Comparison of ENCODE assay signal across 33 cellular contexts in the genomic region with DNA sequence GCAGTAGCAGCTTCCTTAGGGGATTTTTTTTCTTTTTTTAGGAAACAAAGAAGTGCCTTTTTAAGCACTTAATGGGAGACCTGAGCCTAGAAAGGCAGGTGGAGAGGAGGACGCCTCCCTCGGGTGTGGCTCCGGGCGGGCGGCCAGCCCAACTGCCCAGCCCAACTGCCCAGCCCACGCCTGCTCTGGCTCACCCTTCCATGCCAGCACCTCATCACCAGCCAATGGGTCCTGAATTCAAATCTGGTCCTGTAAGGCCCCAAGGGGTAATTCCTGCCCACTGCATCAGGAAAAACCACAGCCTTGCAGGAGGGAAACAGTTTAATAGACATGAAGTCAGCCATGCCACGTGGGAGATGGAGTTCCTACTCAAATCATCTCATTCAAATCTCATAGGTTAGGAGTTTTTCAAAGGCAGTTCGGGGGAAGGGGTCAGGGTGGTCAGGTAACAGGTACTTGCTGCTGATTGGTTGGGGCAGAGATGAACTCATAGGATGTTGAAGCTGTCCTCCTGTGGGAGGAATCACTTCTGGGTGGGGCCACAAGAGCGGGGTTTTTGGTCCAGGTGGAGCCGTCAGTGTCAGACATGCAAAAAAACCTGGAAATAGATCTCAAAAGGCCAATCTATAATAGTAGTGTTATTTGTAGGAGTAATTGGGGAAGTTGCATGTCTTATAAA.
A peak's percentile ranks its signal among the peaks of the same experiment; 100 is the strongest.
DNase-seq lines count a peak whose midpoint lies in the region; ATAC-seq, FAIRE-seq and TF ChIP-seq lines count a peak whose summit lies in the region.
"Had no signal": no experiment of that assay in that cellular context is flagged by ENCODE, and none has a peak within 500 bp of the region (broad histone marks: within the 10 kb centered on the region; RNA-seq: fewer than 3 reads in every experiment).

No MANE protein-coding gene starts in this region.

- intact Hi-C loops in mammary epithelial cell (cut with micrococcal nuclease) = loop anchor here (1.0 kb wide), 1 partner anchor 66 kb away; no protein-coding TSS in a partner anchor
- intact Hi-C loops in upper lobe of right lung (cut with DNase I) = no loop called here
- intact Hi-C loops in activated CD4-positive, alpha-beta T cell treated with anti-CD3 and anti-CD28 coated beads for 36 hours (cut with DNase I, micrococcal nuclease) = no loop called here

- no peaks in the 10 kb centered on the region for H3K9me3 Mint-ChIP-seq in activated CD4-positive, alpha-beta T cell treated with anti-CD3 and anti-CD28 coated beads for 36 hours (ENCODE audit: low read depth)
- H3K9me3 Mint-ChIP-seq: immature natural killer cell; natural killer cell treated with Interleukin-12 subunit alpha and Interleukin-12 subunit beta and Interleukin-15 and Interleukin-18, amount 100 ng/mL, for 72 hours; T-helper 1 cell treated with Interleukin-12 subunit alpha and Interleukin-12 subunit beta and Interleukin-4 antibody, amounts not matched to agents 30 μg/mL and 1 μg/mL, for 36 hours had no signal

- no peaks in the 10 kb centered on the region for H3K4me1 Mint-ChIP-seq in activated CD4-positive, alpha-beta T cell treated with anti-CD3 and anti-CD28 coated beads for 36 hours
- H3K4me1 Mint-ChIP-seq: immature natural killer cell had no signal

- no peak for FAIRE-seq in GM19239 (lab: Jason Lieb, UNC)
- FAIRE-seq: small intestine had no signal

- no peaks in the 10 kb centered on the region for H3K27me3 ChIP-seq in mammary epithelial cell (ENCODE audit: insufficient read depth, low read length)
- H3K27me3 ChIP-seq in upper lobe of right lung = peaks cover 5% of the 10 kb centered on the region
- H3K27me3 ChIP-seq: ovary had no signal

- H3K4me3 Mint-ChIP-seq in activated CD4-positive, alpha-beta T cell treated with anti-CD3 and anti-CD28 coated beads for 36 hours = no peak overlapping the region
- H3K4me3 Mint-ChIP-seq: activated naive CD8-positive, alpha-beta T cell; immature natural killer cell; natural killer cell treated with Interleukin-12 subunit alpha and Interleukin-12 subunit beta and Interleukin-15 and Interleukin-18, amount 100 ng/mL, for 72 hours; T-helper 1 cell treated with Interleukin-12 subunit alpha and Interleukin-12 subunit beta and Interleukin-4 antibody, amounts not matched to agents 30 μg/mL and 1 μg/mL, for 36 hours had no signal

- no TSS peak for BruUV-seq in mammary epithelial cell (replicated peaks; lab: Mats Ljungman, UMichigan)

- ATAC-seq in upper lobe of right lung = peak; percentile 73
- ATAC-seq in activated CD4-positive, alpha-beta T cell treated with anti-CD3 and anti-CD28 coated beads for 36 hours = no peak
- ATAC-seq: gastrocnemius medialis; left ventricle myocardium superior; natural killer cell treated with Interleukin-12 subunit alpha and Interleukin-12 subunit beta and Interleukin-15 and Interleukin-18, amount 100 ng/mL, for 72 hours had no signal

- no peak overlapping the region for H3K9ac ChIP-seq in mammary epithelial cell (ENCODE audit: insufficient read depth, low read length)
- H3K9ac ChIP-seq: SK-N-SH had no signal

- H3K4me1 ChIP-seq in mammary epithelial cell (ENCODE audit: insufficient read depth, low read length) (peaks cover 38% of the 10 kb centered on the region), upper lobe of right lung (no peaks in the 10 kb centered on the region)
- H3K4me1 ChIP-seq: gastrocnemius medialis had no signal

- H3K36me3 ChIP-seq in mammary epithelial cell (ENCODE audit: insufficient read depth, low read length) (no peaks in the 10 kb centered on the region), upper lobe of right lung (no peaks in the 10 kb centered on the region)
- H3K36me3 ChIP-seq: cardiac muscle cell, esophagus squamous epithelium, gastrocnemius medialis, ovary had no signal

- POLR2A ChIA-PET in activated CD4-positive, alpha-beta T cell treated with anti-CD3 and anti-CD28 coated beads for 36 hours (lab: Charles Lee) = no interaction called here

- H3K27ac Mint-ChIP-seq in activated CD4-positive, alpha-beta T cell treated with anti-CD3 and anti-CD28 coated beads for 36 hours = no peak overlapping the region
- H3K27ac Mint-ChIP-seq: activated naive CD8-positive, alpha-beta T cell; immature natural killer cell; natural killer cell treated with Interleukin-12 subunit alpha and Interleukin-12 subunit beta and Interleukin-15 and Interleukin-18, amount 100 ng/mL, for 72 hours; T-helper 1 cell treated with Interleukin-12 subunit alpha and Interleukin-12 subunit beta and Interleukin-4 antibody, amounts not matched to agents 30 μg/mL and 1 μg/mL, for 36 hours had no signal

- DNase-seq in M059J (ENCODE audit: low read depth) = peak; percentile 4
- DNase-seq in mammary epithelial cell = peak; percentile 68
- peak; percentile 46 for DNase-seq in islet precursor cell
- DNase-seq in upper lobe of right lung = peak; percentile 74
- DNase-seq in kidney glomerular epithelial cell (lab: John Stamatoyannopoulos, UW) = no peak
- DNase-seq in GM19239 (ENCODE audit: insufficient read length, low spot score) = no peak
- no peak for DNase-seq in activated CD4-positive, alpha-beta T cell treated with anti-CD3 and anti-CD28 coated beads for 36 hours
- DNase-seq: activated CD4-positive, alpha-beta T cell treated with anti-CD3 and anti-CD28 coated beads for 1 hour; activated effector memory CD4-positive, alpha-beta T cell treated with Interleukin-2 at 50 U/mL for 16 hours; anterior cingulate cortex; C1 segment of cervical spinal cord; DMS79 treated with DMSO at 0.1 percent for 48 hours; effector memory CD4-positive, alpha-beta T cell; esophagus squamous epithelium; gastrocnemius medialis; immature natural killer cell; Karpas-422; left ventricle myocardium superior; NCI-H1694 treated with DMSO at 0.1 percent for 48 hours; NCI-H2171 treated with DMSO at 0.1 percent for 48 hours; NCI-H526; ovary; retina; SK-N-SH; small intestine; stimulated activated CD4-positive, alpha-beta T cell treated with anti-CD3 and anti-CD28 coated beads, Interleukin-1b, Interleukin-23, amount 100 ng/mL, for 48 hours; trophoblast cell had no signal

- TF ChIP-seq CTCF in mammary epithelial cell (conservative IDR thresholded peaks at IDR 0.05 in 1 of 2, IDR thresholded peaks at IDR 0.05 in 1 of 2; ENCODE audit: extremely low read depth in 1 of 2, insufficient read depth in 1 of 2, low read depth in 1 of 2, low read length in 2 of 2) (no peak), upper lobe of right lung (IDR thresholded peaks at IDR 0.05) (no peak)

- CTCF ChIA-PET in mammary epithelial cell (lab: Charles Lee; ENCODE audit: low non-redundant PET) = no interaction called here
- CTCF ChIA-PET in activated CD4-positive, alpha-beta T cell treated with anti-CD3 and anti-CD28 coated beads for 36 hours (lab: Charles Lee) = interaction anchor here (0.6 kb wide), 2 partner anchors 14 to 203 kb away, joined by 3 to 4 read pairs; no protein-coding TSS in a partner anchor

- H3K27ac ChIP-seq in mammary epithelial cell (ENCODE audit: insufficient read depth, low read depth, low read length) (no peak overlapping the region), upper lobe of right lung (no peak overlapping the region)
- H3K27ac ChIP-seq: cardiac muscle cell, coronary artery, esophagus squamous epithelium, gastrocnemius medialis, HL-60, ovary had no signal

- H4K20me1 ChIP-seq in mammary epithelial cell (ENCODE audit: insufficient read depth, low read length) = no peaks in the 10 kb centered on the region

- dilution Hi-C loops in mammary epithelial cell (cut with HindIII; ENCODE audit: low sequenced_read_pairs) = no loop called here

- H3K4me3 ChIP-seq in mammary epithelial cell (replicated peaks in 1 of 3; ENCODE audit: insufficient read depth in 1 of 3, low read depth in 2 of 3, low read length in 3 of 3) = no peak overlapping the region
- no peak overlapping the region for H3K4me3 ChIP-seq in upper lobe of right lung
- H3K4me3 ChIP-seq: cardiac muscle cell, coronary artery, esophagus squamous epithelium, gastrocnemius medialis, ovary had no signal

- no peaks in the 10 kb centered on the region for H3K79me2 ChIP-seq in mammary epithelial cell (ENCODE audit: insufficient read depth, low read length)

- in situ Hi-C loops in mammary epithelial cell (cut with MboI; ENCODE audit: low sequenced_read_pairs in 2 of 2) = no loop called here

- H3K36me3 Mint-ChIP-seq in activated CD4-positive, alpha-beta T cell treated with anti-CD3 and anti-CD28 coated beads for 36 hours (ENCODE audit: low read depth) = no peaks in the 10 kb centered on the region
- H3K36me3 Mint-ChIP-seq: activated naive CD8-positive, alpha-beta T cell; immature natural killer cell; natural killer cell treated with Interleukin-12 subunit alpha and Interleukin-12 subunit beta and Interleukin-15 and Interleukin-18, amount 100 ng/mL, for 72 hours had no signal

- H3K27me3 Mint-ChIP-seq in activated CD4-positive, alpha-beta T cell treated with anti-CD3 and anti-CD28 coated beads for 36 hours = peaks cover 43% of the 10 kb centered on the region

- 24% methylated on average over 10 of the region's 10 CpGs for WGBS in mammary epithelial cell (ENCODE audit: low coverage, missing lambda C conversion rate)

- H3K9me3 ChIP-seq in mammary epithelial cell (replicated peaks; ENCODE audit: insufficient read depth, low read length) = no peaks in the 10 kb centered on the region
- H3K9me3 ChIP-seq in upper lobe of right lung = no peaks in the 10 kb centered on the region
- H3K9me3 ChIP-seq: esophagus squamous epithelium, gastrocnemius medialis, ovary, SK-N-SH had no signal

- peak overlapping the region; percentile 23 for H2AFZ ChIP-seq in mammary epithelial cell (ENCODE audit: low read depth, low read length)

- no peak overlapping the region for H3K4me2 ChIP-seq in mammary epithelial cell (ENCODE audit: insufficient read depth, low read depth, low read length)
- H3K4me2 ChIP-seq: SK-N-SH had no signal

Comparison
In these comparisons a context has a peak if more than half of its experiments do, and no peak if none do; other contexts are left out.
1. DNase-seq: peak in M059J (single experiment), mammary epithelial cell (single experiment), islet precursor cell (single experiment) and upper lobe of right lung (single experiment); none in kidney glomerular epithelial cell (single experiment), GM19239 (single experiment) and activated CD4-positive, alpha-beta T cell treated with anti-CD3 and anti-CD28 coated beads for 36 hours (single experiment).